In genomic region chr12:68231229-68231628, GRCh38 we compare ENCODE assay signal across 2 cellular contexts.
A peak's percentile ranks its signal among the peaks of the same experiment; 100 is the strongest.
TF ChIP-seq lines count a peak whose summit lies in the region.

No MANE protein-coding gene starts in this region.

TF ChIP-seq in K562, 482 proteins besides CTCF, POLR2A, EP300 and RAD21:
- TF ChIP-seq ZNF512 (tag; IDR thresholded peaks at IDR 0.05) (peak; percentile 51), BCL6 (CRISPR knock-in tag; IDR thresholded peaks at IDR 0.05) (no peak), ZBTB7A (IDR thresholded peaks at IDR 0.05; ENCODE audit: borderline replicate concordance, control insufficient read depth, low read depth, low read length) (no peak), MCM7 (IDR thresholded peaks at IDR 0.05) (no peak)

TF ChIP-seq in HepG2, 621 proteins besides CTCF, POLR2A, EP300 and RAD21:
- TF ChIP-seq HOMEZ (CRISPR knock-in tag; IDR thresholded peaks at IDR 0.05; ENCODE audit: low read depth) (no peak), ZNF629 (CRISPR knock-in tag; conservative IDR thresholded peaks at IDR 0.05) (no peak), AGO1 (IDR thresholded peaks at IDR 0.05; ENCODE audit: low read depth, low read length, poor library complexity, severe bottlenecking) (no peak), POGZ (CRISPR knock-in tag; IDR thresholded peaks at IDR 0.05) (no peak), CENPT (CRISPR knock-in tag; IDR thresholded peaks at IDR 0.05; ENCODE audit: low read depth) (no peak)
